In genomic region chr12:43285248-43285647, GRCh38 we compare ENCODE assay signal across 10 cellular contexts.
A peak's percentile ranks its signal among the peaks of the same experiment; 100 is the strongest.
DNase-seq lines count a peak whose midpoint lies in the region; ATAC-seq and TF ChIP-seq lines count a peak whose summit lies in the region.
"Had no signal": no experiment of that assay in that cellular context is flagged by ENCODE, and none has a peak within 500 bp of the region (broad histone marks: within the 10 kb centered on the region; RNA-seq: fewer than 3 reads in every experiment).

No MANE protein-coding gene starts in this region.

- H3K4me3 ChIP-seq in AG09309 (ENCODE audit: control insufficient read depth, low read depth, low read length) (no peak overlapping the region), kidney epithelial cell (ENCODE audit: low read depth, low read length) (no peak overlapping the region)

- TF ChIP-seq CTCF in AG09309 (IDR thresholded peaks at IDR 0.05; ENCODE audit: control insufficient read depth, insufficient read depth, low read depth, low read length, missing control alignments): no peak
- no peak for TF ChIP-seq CTCF in kidney epithelial cell (IDR thresholded peaks at IDR 0.05; ENCODE audit: insufficient read depth, low read length, poor library complexity, severe bottlenecking)

- ATAC-seq in HG02623 (IDR thresholded peaks at IDR 0.05; ENCODE audit: unreplicated experiment): peak; percentile 65
- ATAC-seq in HG02840 (IDR thresholded peaks at IDR 0.05; ENCODE audit: low FRiP score, unreplicated experiment): no peak
- ATAC-seq in GM19463 (IDR thresholded peaks at IDR 0.05; ENCODE audit: unreplicated experiment): no peak
- no peak for ATAC-seq in HG03439 (IDR thresholded peaks at IDR 0.05; ENCODE audit: unreplicated experiment)
- ATAC-seq: WTC11 had no signal

- DNase-seq in AG09309 (ENCODE audit: low read depth) (peak; percentile 86), amniotic stem cell (lab: John Stamatoyannopoulos, UW) (peak; percentile 65), kidney epithelial cell (ENCODE audit: low read depth) (peak; percentile 66), COLO668 (lab: John Stamatoyannopoulos, UW; ENCODE audit: unreplicated experiment) (no peak)
- DNase-seq: NCI-H1092 had no signal

- no peaks in the 10 kb centered on the region for H3K36me3 ChIP-seq in kidney epithelial cell (ENCODE audit: control insufficient read depth, insufficient read depth, low read length)

- no peaks in the 10 kb centered on the region for H3K27me3 ChIP-seq in kidney epithelial cell (ENCODE audit: control insufficient read depth, insufficient read depth, low read length)
